In the genomic region with DNA sequence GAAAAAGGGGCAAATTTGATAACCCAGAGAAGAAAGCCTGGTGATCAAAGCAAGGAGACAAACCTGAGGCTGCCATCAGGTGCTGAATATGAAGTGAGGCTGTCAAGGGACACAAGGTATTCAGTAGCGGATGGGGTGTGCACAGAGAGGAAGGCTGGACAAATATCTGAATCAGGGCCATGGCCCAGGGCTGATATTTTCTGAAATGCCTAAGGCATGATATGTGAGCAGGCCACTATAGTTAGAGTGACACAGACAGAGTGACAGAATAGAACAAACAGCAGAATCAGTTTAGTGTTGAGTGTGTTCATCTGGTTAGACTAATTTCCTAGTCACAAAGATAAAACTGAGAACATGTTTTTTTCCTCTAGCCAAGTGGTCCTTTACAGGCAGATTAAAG, we compare ENCODE assay signal across 19 cellular contexts. TPM values are rescaled to one million over a fixed set of nuclear protein-coding genes. Genes with fewer than 3 reads are reported as not detected.
DNase-seq lines count a peak whose midpoint lies in the region; ATAC-seq, FAIRE-seq and TF ChIP-seq lines count a peak whose summit lies in the region.
"Had no signal": no experiment of that assay in that cellular context is flagged by ENCODE, and none has a peak within 500 bp of the region (broad histone marks: within the 10 kb centered on the region; RNA-seq: fewer than 3 reads in every experiment).

No MANE protein-coding gene starts in this region.

- H3K27ac ChIP-seq in IMR-90 (ENCODE audit: insufficient read depth, low read length) (peak overlapping the region; percentile 73), endothelial cell of umbilical vein (ENCODE audit: insufficient read depth, low read depth, low read length) (no peak overlapping the region), kidney (ENCODE audit: low read depth in 2 of 2, low read length in 2 of 2) (peak overlapping the region; percentile 1 to 17), tibial artery (peak overlapping the region; percentile 48 to 66), thyroid gland (no peak overlapping the region)
- H3K27ac ChIP-seq: RWPE1 had no signal

- CTCF ChIA-PET in IMR-90 (lab: Yijun Ruan, JAX) = no interaction called here
- CTCF ChIA-PET in endothelial cell of umbilical vein (lab: Charles Lee) = interaction anchor here (0.9 kb wide), 1 partner anchor 12 kb away, joined by 3 read pairs; no protein-coding TSS in a partner anchor

- in situ Hi-C loops in IMR-90 (cut with MboI; ENCODE audit: low sequenced_read_pairs) = no loop called here

- peak overlapping the region; percentile 98 for H2BK20ac ChIP-seq in IMR-90 (ENCODE audit: low read depth, low read length)

- H2BK15ac ChIP-seq in IMR-90 (ENCODE audit: low read depth, low read length) = peak overlapping the region; percentile 92; the same call in 2 of the 3 replicates

- peak overlapping the region; percentile 90 for H3K4ac ChIP-seq in IMR-90 (ENCODE audit: low read depth, low read length)

- ATAC-seq in IMR-90 (ENCODE audit: low read depth) = peak; percentile 33
- ATAC-seq: T-cell had no signal

- H2AFZ ChIP-seq in IMR-90 (replicated peaks; ENCODE audit: low read length, poor library complexity) (peak overlapping the region; percentile 65), endothelial cell of umbilical vein (ENCODE audit: low read depth, low read length) (peak overlapping the region; percentile 66)

- H3K4me1 ChIP-seq in IMR-90 (ENCODE audit: control insufficient read depth, insufficient read depth, low read length) (peaks cover 21% of the 10 kb centered on the region), endothelial cell of umbilical vein (ENCODE audit: control insufficient read depth, extremely low read depth, insufficient read depth, low read length) (peaks cover 12% of the 10 kb centered on the region), kidney (ENCODE audit: control insufficient read depth in 1 of 2, insufficient read depth in 1 of 2, low read depth in 1 of 2, low read length in 2 of 2) (peaks cover 4 to 12% of the 10 kb centered on the region in 2 donors), tibial artery (peaks cover 0 to 38% (median 23%) of the 10 kb centered on the region in 4 donors), thyroid gland (peaks cover 0 to 16% of the 10 kb centered on the region in 2 donors)
- H3K4me1 ChIP-seq: sigmoid colon had no signal

- H3K14ac ChIP-seq in IMR-90 (replicated peaks; ENCODE audit: low read depth, low read length) = peak overlapping the region; percentile 91

- no peaks in the 10 kb centered on the region for H3K27me3 ChIP-seq in IMR-90 (ENCODE audit: control insufficient read depth, insufficient read depth, low read length)
- H3K27me3 ChIP-seq in endothelial cell of umbilical vein (ENCODE audit: control insufficient read depth in 2 of 2, insufficient read depth in 2 of 2, low read length in 2 of 2) = peaks cover 0 to 3% of the 10 kb centered on the region in 2 experiments
- no peaks in the 10 kb centered on the region for H3K27me3 ChIP-seq in tibial artery
- H3K27me3 ChIP-seq in thyroid gland = no peaks in the 10 kb centered on the region
- H3K27me3 ChIP-seq: MG63, sigmoid colon had no signal

- FAIRE-seq in endothelial cell of umbilical vein (lab: Jason Lieb, UNC) (peak; percentile 55), kidney (lab: Jason Lieb, UNC) (no peak), HTR-8/SVneo (lab: Jason Lieb, UNC) (no peak)
- FAIRE-seq: GM18507 had no signal

- H3K9ac ChIP-seq in IMR-90 (ENCODE audit: low read depth, low read length) (peak overlapping the region; percentile 40), endothelial cell of umbilical vein (replicated peaks; ENCODE audit: extremely low read depth, insufficient read depth, low read length) (no peak overlapping the region), kidney (ENCODE audit: low read length in 2 of 2) (no peak overlapping the region)

- H3K4me3 ChIP-seq in IMR-90 (ENCODE audit: insufficient read depth, low read depth, low read length) = no peak overlapping the region
- no peak overlapping the region for H3K4me3 ChIP-seq in endothelial cell of umbilical vein (replicated peaks in 1 of 3; ENCODE audit: insufficient read depth in 1 of 3, low read depth in 1 of 3, low read length in 3 of 3)
- no peak overlapping the region for H3K4me3 ChIP-seq in kidney (ENCODE audit: low read length in 2 of 2)
- H3K4me3 ChIP-seq in tibial artery = no peak overlapping the region
- H3K4me3 ChIP-seq in thyroid gland (replicated peaks in 1 of 3) = no peak overlapping the region
- H3K4me3 ChIP-seq: MG63, sigmoid colon had no signal

- peak overlapping the region; percentile 95 for H4K5ac ChIP-seq in IMR-90 (ENCODE audit: low read depth, low read length)

- H4K8ac ChIP-seq in IMR-90 (ENCODE audit: low read depth in 2 of 2, low read length in 2 of 2) = peak overlapping the region; percentile 79 to 92

- peak overlapping the region; percentile 95 for H4K91ac ChIP-seq in IMR-90 (ENCODE audit: insufficient read depth, low read depth, low read length)

- peak overlapping the region; percentile 70 for H3K56ac ChIP-seq in IMR-90 (ENCODE audit: extremely low read depth, insufficient read depth, low read length)

- TF ChIP-seq RAD21 in IMR-90 (IDR thresholded peaks at IDR 0.05; ENCODE audit: low read length) = no peak

- no peak for TF ChIP-seq POLR2A in IMR-90 (IDR thresholded peaks at IDR 0.05; ENCODE audit: low read depth, low read length)
- no peak for TF ChIP-seq POLR2A in endothelial cell of umbilical vein (IDR thresholded peaks at IDR 0.05; ENCODE audit: low read depth, low read length)
- TF ChIP-seq POLR2A in thyroid gland (IDR thresholded peaks at IDR 0.05) = no peak

- dilution Hi-C loops in IMR-90 (cut with HindIII; ENCODE audit: low sequenced_read_pairs, unreplicated experiment) (no loop called here), endothelial cell of umbilical vein (cut with MboI; ENCODE audit: extremely low pct_ligation_motif_present, low sequenced_read_pairs) (no loop called here)

- H3K23ac ChIP-seq in IMR-90 (ENCODE audit: low read depth, low read length) = peak overlapping the region; percentile 90

- H3K4me2 ChIP-seq in IMR-90 (ENCODE audit: low read depth, low read length) (no peak overlapping the region), endothelial cell of umbilical vein (ENCODE audit: insufficient read depth, low read length) (no peak overlapping the region)

- H3K79me2 ChIP-seq in endothelial cell of umbilical vein (ENCODE audit: control insufficient read depth, insufficient read depth, low read length) = no peaks in the 10 kb centered on the region

- peak overlapping the region; percentile 58 for H2AK9ac ChIP-seq in IMR-90 (replicated peaks; ENCODE audit: low read depth, low read length, poor library complexity)

- POLR2A ChIA-PET in IMR-90 (lab: Charles Lee; ENCODE audit: unreplicated experiment) (no interaction called here), endothelial cell of umbilical vein (lab: Charles Lee) (no interaction called here)

- H2BK5ac ChIP-seq in IMR-90 (ENCODE audit: low read depth, low read length, poor library complexity, severe bottlenecking) = peak overlapping the region; percentile 98

- TF ChIP-seq CTCF in IMR-90 (conservative IDR thresholded peaks at IDR 0.05; ENCODE audit: low read depth, low read length) (no peak), endothelial cell of umbilical vein (IDR thresholded peaks at IDR 0.05; ENCODE audit: extremely low read depth in 1 of 2, insufficient read depth in 1 of 2, low read depth in 1 of 2, low read length in 2 of 2) (no peak), kidney (IDR thresholded peaks at IDR 0.05; ENCODE audit: borderline replicate concordance, extremely low read depth, insufficient read depth) (no peak), tibial artery (IDR thresholded peaks at IDR 0.05) (no peak), thyroid gland (IDR thresholded peaks at IDR 0.05) (no peak)

- intact Hi-C loops in IMR-90 (cut with micrococcal nuclease) (no loop called here), endothelial cell of umbilical vein (cut with micrococcal nuclease) (no loop called here), kidney (cut with DNase I) (no loop called here), tibial artery (cut with DNase I; ENCODE audit: low total_unique reads) (no loop called here), thyroid gland (cut with DNase I) (no loop called here)

- peak overlapping the region; percentile 96 for H3K18ac ChIP-seq in IMR-90 (ENCODE audit: low read depth, low read length)

- H3K9me3 ChIP-seq in IMR-90 (ENCODE audit: control insufficient read depth, insufficient read depth, low read length) = no peaks in the 10 kb centered on the region
- H3K9me3 ChIP-seq in endothelial cell of umbilical vein (replicated peaks; ENCODE audit: control insufficient read depth, insufficient read depth, low read length) = no peaks in the 10 kb centered on the region
- no peaks in the 10 kb centered on the region for H3K9me3 ChIP-seq in kidney (ENCODE audit: control insufficient read depth in 1 of 2, low read length in 2 of 2)
- H3K9me3 ChIP-seq in tibial artery = no peaks in the 10 kb centered on the region
- H3K9me3 ChIP-seq in thyroid gland = no peaks in the 10 kb centered on the region
- H3K9me3 ChIP-seq: MG63, sigmoid colon had no signal

- H3K36me3 ChIP-seq in IMR-90 (ENCODE audit: control insufficient read depth, insufficient read depth, low read length) = no peaks in the 10 kb centered on the region
- H3K36me3 ChIP-seq in endothelial cell of umbilical vein (ENCODE audit: control insufficient read depth in 2 of 2, extremely low read depth in 1 of 2, insufficient read depth in 2 of 2, low read length in 2 of 2) = no peaks in the 10 kb centered on the region
- no peaks in the 10 kb centered on the region for H3K36me3 ChIP-seq in kidney (ENCODE audit: control insufficient read depth in 1 of 2, insufficient read depth in 2 of 2, low read length in 2 of 2)
- no peaks in the 10 kb centered on the region for H3K36me3 ChIP-seq in tibial artery
- no peaks in the 10 kb centered on the region for H3K36me3 ChIP-seq in thyroid gland
- H3K36me3 ChIP-seq: MG63, sigmoid colon had no signal

- H3K9me1 ChIP-seq in IMR-90 (ENCODE audit: insufficient read depth, low read length) (peaks cover 22% of the 10 kb centered on the region), endothelial cell of umbilical vein (replicated peaks; ENCODE audit: control insufficient read depth, extremely low read depth, insufficient read depth, low read length) (no peaks in the 10 kb centered on the region)

- WGBS in IMR-90 (ENCODE audit: extremely low coverage in 2 of 2, insufficient read length in 1 of 2), 2 experiments = no CpG with 5 or more reads among the region's 1 CpG
- 88 to 92% methylated on average over 1 of the region's 1 CpG for WGBS in thyroid gland, 2 donors

- peak overlapping the region; percentile 98 for H2BK120ac ChIP-seq in IMR-90 (ENCODE audit: low read depth, low read length)

- H4K20me1 ChIP-seq in IMR-90 (ENCODE audit: insufficient read depth, low read length) (no peaks in the 10 kb centered on the region), endothelial cell of umbilical vein (replicated peaks; ENCODE audit: control insufficient read depth, extremely low read depth, insufficient read depth, low read length) (no peaks in the 10 kb centered on the region)

- BruUV-seq in IMR-90 (replicated peaks; lab: Mats Ljungman, UMichigan) (no TSS peak), endothelial cell of umbilical vein (replicated peaks; lab: Mats Ljungman, UMichigan) (no TSS peak)

- H2AK5ac ChIP-seq in IMR-90 (ENCODE audit: low read depth, low read length) = peak overlapping the region; percentile 71; the same call in 1 of the 2 replicates

- H3K79me1 ChIP-seq in IMR-90 (ENCODE audit: low read depth in 1 of 2, low read length in 2 of 2) = peaks cover 0 to 13% of the 10 kb centered on the region in 2 experiments; a peak in 1 of 4 replicates

- DNase-seq in IMR-90 (no peak), endothelial cell of umbilical vein (ENCODE audit: low read depth, low spot score) (no peak), kidney (no peak), tibial artery (no peak), GM19238 (ENCODE audit: insufficient read length, low spot score) (no peak), HTR-8/SVneo (ENCODE audit: insufficient read length, low spot score) (no peak), thyroid gland (no peak)
- DNase-seq: activated CD4-positive, alpha-beta T cell treated with anti-CD3 and anti-CD28 coated beads, Interleukin-2, amount 50 U/mL, for 48 hours; activated naive CD4-positive, alpha-beta T cell treated with anti-CD3 and anti-CD28 coated beads, Interleukin-2, amount 50 U/mL, for 16 hours; DMS79; NCI-H187 treated with DMSO at 0.1 percent for 48 hours; sigmoid colon; stimulated activated CD4-positive, alpha-beta T cell treated with anti-CD3 and anti-CD28 coated beads, Interleukin-2, amount 100 ng/mL, for 48 hours; T-cell had no signal

RNA-seq across cellular contexts. Expression of gene OVAAL, which starts 3.8 kb away (rescaled TPM):
- not detected in 2 replicates for total RNA-seq in IMR-90 (2012; rRNA removed)
- not detected in 2 replicates for polyA plus RNA-seq in IMR-90 (2012; rRNA removed)
- polyA plus RNA-seq in IMR-90 (2012; cell fraction: cytosol; rRNA removed) = 0.03 TPM in 1 of 2 replicates, not detected in the other
- not detected in 2 replicates for polyA plus RNA-seq in IMR-90 (2012; cell fraction: nucleus; rRNA removed; ENCODE audit: low replicate concordance)
- not detected in 2 replicates for total RNA-seq in endothelial cell of umbilical vein
- polyA plus RNA-seq in endothelial cell of umbilical vein = 0.04 TPM in 1 of 2 replicates, not detected in the other
- polyA plus RNA-seq in endothelial cell of umbilical vein (2011; cell fraction: cytosol; rRNA removed) = not detected in 2 replicates
- 0.14 TPM in 1 of 2 replicates, not detected in the other for polyA plus RNA-seq in endothelial cell of umbilical vein (2011; cell fraction: nucleus; rRNA removed)
- polyA plus RNA-seq in endothelial cell of umbilical vein (2012) = 0.14 TPM in 1 of 2 replicates, not detected in the other
- polyA minus RNA-seq in endothelial cell of umbilical vein = not detected in 2 replicates
- not detected for polyA minus RNA-seq in endothelial cell of umbilical vein (2011; cell fraction: cytosol; rRNA and poly(A)+ RNA removed)
- not detected in 2 replicates for polyA minus RNA-seq in endothelial cell of umbilical vein (2011; cell fraction: nucleus; rRNA and poly(A)+ RNA removed)
- not detected for total RNA-seq in kidney
- not detected for polyA plus RNA-seq in kidney (ENCODE audit: insufficient read depth, low read depth, low replicate concordance)
- not detected for total RNA-seq in thyroid gland
- total RNA-seq: kidney epithelial cell, sigmoid colon, T-cell had no signal
- polyA plus RNA-seq: CD14-positive monocyte, sigmoid colon had no signal

Comparison
In these comparisons a context has a peak if more than half of its experiments do, and no peak if none do; other contexts are left out.
1. H3K27ac ChIP-seq: peak in IMR-90 (single experiment), kidney (2 of 2) and tibial artery (2 of 2); none in endothelial cell of umbilical vein (single experiment) and thyroid gland (0 of 3).